8 cellular contexts compared by ENCODE assay signal in genomic region chr4:118889313-118889694, GRCh38. TPM values are rescaled to one million over a fixed set of nuclear protein-coding genes. Genes with fewer than 3 reads are reported as not detected.
DNase-seq lines count a peak whose midpoint lies in the region; ATAC-seq, FAIRE-seq and TF ChIP-seq lines count a peak whose summit lies in the region.

No MANE protein-coding gene starts in this region.

- no peak overlapping the region for H2AFZ ChIP-seq in OCI-LY1 (ENCODE audit: low read length)
- H2AFZ ChIP-seq in endothelial cell of umbilical vein (ENCODE audit: low read depth, low read length): no peak overlapping the region
- no peak overlapping the region for H2AFZ ChIP-seq in neural cell (ENCODE audit: low read depth, low read length)

- CTCF ChIA-PET in BJ (lab: Yijun Ruan, JAX) (interaction anchor here (1.0 to 4.2 kb wide), 7 partner anchors 17 to 117 kb away, joined by 3 to 34 read pairs (median 4); no protein-coding TSS in a partner anchor), endothelial cell of umbilical vein (lab: Charles Lee) (interaction anchor here (0.9 to 3.7 kb wide), 10 partner anchors 14 to 118 kb away, joined by 3 to 17 read pairs (median 4); no protein-coding TSS in a partner anchor)

- TF ChIP-seq POLR2A in endothelial cell of umbilical vein (IDR thresholded peaks at IDR 0.05; ENCODE audit: low read depth, low read length): no peak

- no peaks in the 10 kb centered on the region for H3K36me3 ChIP-seq in BJ (ENCODE audit: control insufficient read depth, insufficient read depth, low read length)
- H3K36me3 ChIP-seq in OCI-LY1 (ENCODE audit: insufficient read depth, low read length): no peaks in the 10 kb centered on the region
- H3K36me3 ChIP-seq in endothelial cell of umbilical vein (ENCODE audit: control insufficient read depth in 2 of 2, extremely low read depth in 1 of 2, insufficient read depth in 2 of 2, low read length in 2 of 2): no peaks in the 10 kb centered on the region
- no peaks in the 10 kb centered on the region for H3K36me3 ChIP-seq in neural cell (ENCODE audit: insufficient read depth, low read length)

- TF ChIP-seq RAD21 in neural cell (conservative IDR thresholded peaks at IDR 0.05): no peak

- H3K79me2 ChIP-seq in OCI-LY1 (ENCODE audit: insufficient read depth, low read length) (no peaks in the 10 kb centered on the region), endothelial cell of umbilical vein (ENCODE audit: control insufficient read depth, insufficient read depth, low read length) (no peaks in the 10 kb centered on the region), neural cell (replicated peaks; ENCODE audit: insufficient read depth, low read length) (no peaks in the 10 kb centered on the region)

- FAIRE-seq in endothelial cell of umbilical vein (lab: Jason Lieb, UNC): no peak

- POLR2A ChIA-PET in BJ (lab: Charles Lee): interaction anchor here (0.5 kb wide), 1 partner anchor 14 kb away, joined by 3 read pairs; no protein-coding TSS in a partner anchor
- POLR2A ChIA-PET in endothelial cell of umbilical vein (lab: Charles Lee): no interaction called here

- H3K4me1 ChIP-seq in OCI-LY1 (ENCODE audit: insufficient read depth, low read length, severe bottlenecking) (no peaks in the 10 kb centered on the region), endothelial cell of umbilical vein (ENCODE audit: control insufficient read depth, extremely low read depth, insufficient read depth, low read length) (peaks cover 8% of the 10 kb centered on the region)

- dilution Hi-C loops in endothelial cell of umbilical vein (cut with MboI; ENCODE audit: extremely low pct_ligation_motif_present, low sequenced_read_pairs): no loop called here

- ATAC-seq in GM21619 (IDR thresholded peaks at IDR 0.05; ENCODE audit: unreplicated experiment) (no peak), HG03135 (IDR thresholded peaks at IDR 0.05; ENCODE audit: unreplicated experiment) (no peak)

- H3K9me2 ChIP-seq in OCI-LY1 (ENCODE audit: low read depth, low read length): no peaks in the 10 kb centered on the region
- no peaks in the 10 kb centered on the region for H3K9me2 ChIP-seq in neural cell (ENCODE audit: insufficient read depth, low read length)

- TF ChIP-seq CTCF in BJ (IDR thresholded peaks at IDR 0.05; ENCODE audit: insufficient read depth, low read depth, low read length) (no peak), OCI-LY1 (IDR thresholded peaks at IDR 0.05; ENCODE audit: low read length) (no peak), endothelial cell of umbilical vein (IDR thresholded peaks at IDR 0.05; ENCODE audit: extremely low read depth in 1 of 2, insufficient read depth in 1 of 2, low read depth in 1 of 2, low read length in 2 of 2) (no peak), neural cell (IDR thresholded peaks at IDR 0.05; ENCODE audit: poor library complexity, severe bottlenecking) (no peak)

- H3K9me1 ChIP-seq in endothelial cell of umbilical vein (replicated peaks; ENCODE audit: control insufficient read depth, extremely low read depth, insufficient read depth, low read length): no peaks in the 10 kb centered on the region

- H3K27me3 ChIP-seq in BJ (ENCODE audit: control insufficient read depth, insufficient read depth, low read length) (no peaks in the 10 kb centered on the region), OCI-LY1 (ENCODE audit: insufficient read depth, low read length) (no peaks in the 10 kb centered on the region), endothelial cell of umbilical vein (ENCODE audit: control insufficient read depth in 2 of 2, insufficient read depth in 2 of 2, low read length in 2 of 2) (no peaks in the 10 kb centered on the region), neural cell (ENCODE audit: insufficient read depth, low read depth, low read length) (peaks cover 11% of the 10 kb centered on the region)

- peak overlapping the region; percentile 26; the same call in 1 of the 2 replicates for H3K4me2 ChIP-seq in OCI-LY1 (ENCODE audit: low read length)
- peak overlapping the region; percentile 63 for H3K4me2 ChIP-seq in endothelial cell of umbilical vein (ENCODE audit: insufficient read depth, low read length)
- H3K4me2 ChIP-seq in neural cell (ENCODE audit: low read length): peak overlapping the region; percentile 33

- intact Hi-C loops in endothelial cell of umbilical vein (cut with micrococcal nuclease): loop anchor here (2.0 to 5.0 kb wide), 2 partner anchors 19 to 202 kb away; partner anchors contain the start of gene METTL14

- H4K20me1 ChIP-seq in OCI-LY1 (ENCODE audit: insufficient read depth, low read length) (no peaks in the 10 kb centered on the region), endothelial cell of umbilical vein (replicated peaks; ENCODE audit: control insufficient read depth, extremely low read depth, insufficient read depth, low read length) (no peaks in the 10 kb centered on the region), neural cell (ENCODE audit: insufficient read depth) (no peaks in the 10 kb centered on the region)

- BruUV-seq in endothelial cell of umbilical vein (replicated peaks; lab: Mats Ljungman, UMichigan): no TSS peak

- no peaks in the 10 kb centered on the region for H3K9me3 ChIP-seq in OCI-LY1 (ENCODE audit: low read length)
- H3K9me3 ChIP-seq in endothelial cell of umbilical vein (replicated peaks; ENCODE audit: control insufficient read depth, insufficient read depth, low read length): no peaks in the 10 kb centered on the region
- H3K9me3 ChIP-seq in neural cell (ENCODE audit: low read length): no peaks in the 10 kb centered on the region

- no peaks in the 10 kb centered on the region for H3F3A ChIP-seq in OCI-LY1 (ENCODE audit: insufficient read depth, low read length)
- no peaks in the 10 kb centered on the region for H3F3A ChIP-seq in neural cell (ENCODE audit: insufficient read depth, low read length, poor library complexity, severe bottlenecking)

- H3K27ac ChIP-seq in OCI-LY1 (ENCODE audit: low read depth, low read length, poor library complexity, severe bottlenecking) (no peak overlapping the region), endothelial cell of umbilical vein (ENCODE audit: insufficient read depth, low read depth, low read length) (no peak overlapping the region), neural cell (ENCODE audit: low read length) (no peak overlapping the region)

- H3K4me3 ChIP-seq in BJ (ENCODE audit: low read depth, low read length) (peak overlapping the region; percentile 64), OCI-LY1 (ENCODE audit: low read depth, low read length, poor library complexity, severe bottlenecking) (no peak overlapping the region), endothelial cell of umbilical vein (replicated peaks in 1 of 3; ENCODE audit: insufficient read depth in 1 of 3, low read depth in 1 of 3, low read length in 3 of 3) (no peak overlapping the region), neural cell (ENCODE audit: low read length) (peak overlapping the region; percentile 68)

- H3K9ac ChIP-seq in OCI-LY1 (ENCODE audit: low read length): no peak overlapping the region
- H3K9ac ChIP-seq in endothelial cell of umbilical vein (replicated peaks; ENCODE audit: extremely low read depth, insufficient read depth, low read length): no peak overlapping the region
- H3K9ac ChIP-seq in neural cell (ENCODE audit: low read length): no peak overlapping the region

- DNase-seq in BJ (ENCODE audit: low read depth) (no peak), endothelial cell of umbilical vein (ENCODE audit: low read depth, low spot score) (no peak), globus pallidus (ENCODE audit: low spot score) (no peak), NCI-H1105 treated with DMSO at 0.1 percent for 48 hours (lab: John Stamatoyannopoulos, UW) (no peak)

- TF ChIP-seq EP300 in neural cell (conservative IDR thresholded peaks at IDR 0.05; ENCODE audit: poor library complexity, severe bottlenecking): no peak

TF ChIP-seq in endothelial cell of umbilical vein, 7 proteins besides CTCF, POLR2A, EP300 and RAD21 (continues in another document):
- TF ChIP-seq MAX (IDR thresholded peaks at IDR 0.05; ENCODE audit: insufficient read depth, insufficient read length) (no peak), FOS (IDR thresholded peaks at IDR 0.05; ENCODE audit: borderline replicate concordance, insufficient read depth, low read length) (no peak)

TF ChIP-seq in neural cell, 6 proteins besides CTCF, POLR2A, EP300 and RAD21 (continues in another document):
- no peak for TF ChIP-seq POLR2AphosphoS5 (IDR thresholded peaks at IDR 0.05)
- no peak for TF ChIP-seq TAF1 (IDR thresholded peaks at IDR 0.05; ENCODE audit: low read depth)
- no peak for TF ChIP-seq MXI1 (conservative IDR thresholded peaks at IDR 0.05; ENCODE audit: poor library complexity, severe bottlenecking)
- TF ChIP-seq SMC3 (conservative IDR thresholded peaks at IDR 0.05; ENCODE audit: poor library complexity): no peak

RNA-seq across cellular contexts. Expression of gene SYNPO2, which starts 0.7 kb away (rescaled TPM):
- 33.8 and 39.9 TPM in 2 replicates for polyA plus RNA-seq in BJ (2011; rRNA removed)
- polyA minus RNA-seq in BJ (2011; rRNA and poly(A)+ RNA removed): 73.5 and 77.3 TPM in 2 replicates
- 0.07 and 0.13 TPM in 2 replicates for total RNA-seq in endothelial cell of umbilical vein
- polyA plus RNA-seq in endothelial cell of umbilical vein: 0.03 and 0.06 TPM in 2 replicates
- polyA plus RNA-seq in endothelial cell of umbilical vein (2011; cell fraction: cytosol; rRNA removed): 0.04 and 0.08 TPM in 2 replicates
- 0.08 and 0.12 TPM in 2 replicates for polyA plus RNA-seq in endothelial cell of umbilical vein (2011; cell fraction: nucleus; rRNA removed)
- polyA plus RNA-seq in endothelial cell of umbilical vein (2012): 0.05 and 0.07 TPM in 2 replicates
- 0.10 and 0.19 TPM in 2 replicates for polyA minus RNA-seq in endothelial cell of umbilical vein
- 0.10 TPM for polyA minus RNA-seq in endothelial cell of umbilical vein (2011; cell fraction: cytosol; rRNA and poly(A)+ RNA removed)
- polyA minus RNA-seq in endothelial cell of umbilical vein (2011; cell fraction: nucleus; rRNA and poly(A)+ RNA removed): 0.19 and 0.34 TPM in 2 replicates
- 0.10 and 0.14 TPM in 2 replicates for polyA plus RNA-seq in neural cell
- 0.49 and 0.81 TPM in 2 replicates for polyA minus RNA-seq in neural cell

RNA-seq across cellular contexts. Expression of gene SEC24D, which starts 53.4 kb away (rescaled TPM):
- 80.3 and 84.3 TPM in 2 replicates for polyA plus RNA-seq in BJ (2011; rRNA removed)
- 90.4 and 135 TPM in 2 replicates for polyA minus RNA-seq in BJ (2011; rRNA and poly(A)+ RNA removed)
- 127 and 133 TPM in 2 replicates for total RNA-seq in endothelial cell of umbilical vein
- 81.5 and 88.8 TPM in 2 replicates for polyA plus RNA-seq in endothelial cell of umbilical vein
- 52.0 and 61.7 TPM in 2 replicates for polyA plus RNA-seq in endothelial cell of umbilical vein (2011; cell fraction: cytosol; rRNA removed)
- polyA plus RNA-seq in endothelial cell of umbilical vein (2011; cell fraction: nucleus; rRNA removed): 132 and 151 TPM in 2 replicates
- polyA plus RNA-seq in endothelial cell of umbilical vein (2012): 73.7 and 81.8 TPM in 2 replicates
- polyA minus RNA-seq in endothelial cell of umbilical vein: 114 and 132 TPM in 2 replicates
- 4.4 TPM for polyA minus RNA-seq in endothelial cell of umbilical vein (2011; cell fraction: cytosol; rRNA and poly(A)+ RNA removed)
- 296 and 303 TPM in 2 replicates for polyA minus RNA-seq in endothelial cell of umbilical vein (2011; cell fraction: nucleus; rRNA and poly(A)+ RNA removed)
- 7.8 TPM in 2 replicates for polyA plus RNA-seq in neural cell
- 12.7 and 14.2 TPM in 2 replicates for polyA minus RNA-seq in neural cell

Comparison
In these comparisons a context has a peak if more than half of its experiments do, and no peak if none do; other contexts are left out.
1. H3K4me3 ChIP-seq: peak in BJ (single experiment) and neural cell (single experiment); none in OCI-LY1 (single experiment) and endothelial cell of umbilical vein (0 of 3).
2. RNA of gene SYNPO2, which starts 0.7 kb away (polyA plus RNA-seq): 33.8 to 39.9 TPM in BJ; 0.10 to 0.14 TPM in neural cell and 0.03 to 0.12 TPM in endothelial cell of umbilical vein; every median in the first group is over 10 times any median in the second.
3. Peak in every context shown above with its lines, with median percentiles within 50 percentile points of each other: H3K4me2 ChIP-seq.